Comparison of ENCODE assay signal across 12 cellular contexts in genomic region chr4:174135530-174135929, GRCh38.
A peak's percentile ranks its signal among the peaks of the same experiment; 100 is the strongest.
DNase-seq lines count a peak whose midpoint lies in the region; ATAC-seq, FAIRE-seq and TF ChIP-seq lines count a peak whose summit lies in the region.
"Had no signal": no experiment of that assay in that cellular context is flagged by ENCODE, and none has a peak within 500 bp of the region (broad histone marks: within the 10 kb centered on the region; RNA-seq: fewer than 3 reads in every experiment).

No MANE protein-coding gene starts in this region.

- DNase-seq in left ventricle myocardium inferior (no peak), cardiac septum (ENCODE audit: low spot score) (no peak), K562 (ENCODE audit: extremely low read depth in 1 of 4, low spot score in 3 of 4) (no peak), NCI-H524 treated with DMSO at 0.1 percent for 48 hours (lab: John Stamatoyannopoulos, UW) (no peak), D721Med (ENCODE audit: insufficient read length, low spot score) (no peak), GM19240 (ENCODE audit: insufficient read length, low spot score) (no peak), superior temporal gyrus (ENCODE audit: extremely low spot score) (no peak)
- DNase-seq: activated naive CD8-positive, alpha-beta T cell treated with anti-CD3 and anti-CD28 coated beads, Interleukin-2, amount 10 ng/mL, durations not matched to agents 7 days and 5 days; NCI-H1436; stimulated activated CD8-positive, alpha-beta memory T cell treated with anti-CD3 and anti-CD28 coated beads, Interleukin-4, amount 100 ng/mL, for 48 hours; T-helper 17 cell had no signal

- H3K9ac ChIP-seq in K562 (ENCODE audit: insufficient read depth in 1 of 2, low read depth in 2 of 2, low read length in 2 of 2), result 0 out of 4 replicates have a peak overlapping the region, but pooled peaks of 1 of the 2 experiments have one; percentile 4

- BruUV-seq in K562 (replicated peaks; lab: Mats Ljungman, UMichigan), result no TSS peak

- no peak for TF ChIP-seq POLR2A in K562 (conservative IDR thresholded peaks at IDR 0.05)

- in situ Hi-C loops in K562 (cut with MboI), result no loop called here

- no peak for ATAC-seq in K562
- ATAC-seq: T-helper 17 cell had no signal

- H3K9me3 ChIP-seq in left ventricle myocardium inferior (replicated peaks), result no peaks in the 10 kb centered on the region
- no peaks in the 10 kb centered on the region for H3K9me3 ChIP-seq in K562 (replicated peaks; ENCODE audit: control insufficient read depth, insufficient read depth, low read depth, low read length)
- no peaks in the 10 kb centered on the region for H3K9me3 ChIP-seq in neuron (ENCODE audit: low read length)

- no peaks in the 10 kb centered on the region for H4K20me1 ChIP-seq in K562 (replicated peaks; ENCODE audit: control insufficient read depth, insufficient read depth, low read length)

- POLR2A ChIA-PET in K562 (lab: Yijun Ruan, JAX), result interaction anchor here (0.8 kb wide), 1 partner anchor 12 kb away, joined by 3 read pairs; no protein-coding TSS in a partner anchor

- no peak for TF ChIP-seq RAD21 in K562 (CRISPR knock-in tag; conservative IDR thresholded peaks at IDR 0.05 in 1 of 2, IDR thresholded peaks at IDR 0.05 in 1 of 2)

- CTCF ChIA-PET in K562 (lab: Yijun Ruan, JAX; ENCODE audit: low intra/inter-chr PET ratio), result no interaction called here

- peak overlapping the region; percentile 20 for H3K27ac ChIP-seq in left ventricle myocardium inferior (replicated peaks)
- no peak overlapping the region for H3K27ac ChIP-seq in K562 (ENCODE audit: extremely low read depth, low read depth, low read length)

- H3K79me2 ChIP-seq in K562 (ENCODE audit: control insufficient read depth, insufficient read depth, low read length), result no peaks in the 10 kb centered on the region

- H2AFZ ChIP-seq in K562 (ENCODE audit: low read depth, low read length), result peak overlapping the region; percentile 79
- H2AFZ ChIP-seq in neuron (ENCODE audit: low read depth, low read length), result peak overlapping the region; percentile 37

- H3K36me3 ChIP-seq in left ventricle myocardium inferior, result no peaks in the 10 kb centered on the region
- H3K36me3 ChIP-seq in K562 (ENCODE audit: control insufficient read depth, insufficient read depth, low read length), result no peaks in the 10 kb centered on the region
- no peaks in the 10 kb centered on the region for H3K36me3 ChIP-seq in neuron (ENCODE audit: insufficient read depth, low read length)

- H3K4me1 ChIP-seq in left ventricle myocardium inferior, result no peaks in the 10 kb centered on the region
- H3K4me1 ChIP-seq in K562 (replicated peaks in 1 of 2; ENCODE audit: control insufficient read depth in 2 of 2, insufficient read depth in 2 of 2, low read length in 2 of 2), result no peaks in the 10 kb centered on the region; a peak in 2 of 5 replicates
- H3K4me1 ChIP-seq in neuron (ENCODE audit: insufficient read depth, low read length), result peaks cover 13% of the 10 kb centered on the region

- peak overlapping the region; percentile 53 for H3K4me2 ChIP-seq in K562 (ENCODE audit: insufficient read depth, low read length)

- no peak for TF ChIP-seq CTCF in left ventricle myocardium inferior (IDR thresholded peaks at IDR 0.05; ENCODE audit: borderline replicate concordance)
- no peak for TF ChIP-seq CTCF in K562 (IDR thresholded peaks at IDR 0.05 in 2 of 3, conservative IDR thresholded peaks at IDR 0.05 in 1 of 3; ENCODE audit: insufficient read depth in 2 of 3, low read depth in 1 of 3, low read length in 3 of 3)
- TF ChIP-seq CTCF in D721Med (IDR thresholded peaks at IDR 0.05; ENCODE audit: insufficient read depth, missing control alignments), result no peak

- H3K4me3 ChIP-seq in left ventricle myocardium inferior, result peak overlapping the region; percentile 58
- H3K4me3 ChIP-seq in K562, result peak overlapping the region; percentile 6; the same call in 1 of the 2 replicates
- H3K4me3 ChIP-seq in neuron (ENCODE audit: low read length), result peak overlapping the region; percentile 39

- no peak for FAIRE-seq in K562 (lab: Jason Lieb, UNC)
- no peak for FAIRE-seq in D721Med (lab: Jason Lieb, UNC)

- WGBS in K562 (ENCODE audit: insufficient coverage, low coverage, missing lambda C conversion rate), result 38% methylated on average over 1 of the region's 1 CpG

- intact Hi-C loops in left ventricle myocardium inferior (cut with micrococcal nuclease), result no loop called here
- intact Hi-C loops in cardiac septum (cut with DNase I), result no loop called here
- intact Hi-C loops in K562 (cut with micrococcal nuclease), result no loop called here

- H3K9me1 ChIP-seq in K562 (ENCODE audit: control insufficient read depth, insufficient read depth, low read length), result no peaks in the 10 kb centered on the region

- no peak for TF ChIP-seq EP300 in K562 (IDR thresholded peaks at IDR 0.05; ENCODE audit: low read length)

- no peaks in the 10 kb centered on the region for H3K27me3 ChIP-seq in left ventricle myocardium inferior (ENCODE audit: low read depth)
- H3K27me3 ChIP-seq in K562 (ENCODE audit: control insufficient read depth in 2 of 2, insufficient read depth in 2 of 2, low read length in 2 of 2), result no peaks in the 10 kb centered on the region
- no peaks in the 10 kb centered on the region for H3K27me3 ChIP-seq in neuron (ENCODE audit: insufficient read depth, low read length)

TF ChIP-seq in K562, 482 proteins besides CTCF, POLR2A, EP300 and RAD21:
- TF ChIP-seq CBFA2T3 (IDR thresholded peaks at IDR 0.05) (no peak), U2AF1 (optimal IDR thresholded peaks at IDR 0.05; ENCODE audit: low read depth, low read length) (no peak)

Comparison
In these comparisons a context has a peak if more than half of its experiments do, and no peak if none do; other contexts are left out.
1. H3K4me3 ChIP-seq: peak in every context shown above with its lines; median percentile 58 in left ventricle myocardium inferior; 39 in neuron; 6 in K562.